8 cellular contexts compared by ENCODE assay signal in the genomic region with DNA sequence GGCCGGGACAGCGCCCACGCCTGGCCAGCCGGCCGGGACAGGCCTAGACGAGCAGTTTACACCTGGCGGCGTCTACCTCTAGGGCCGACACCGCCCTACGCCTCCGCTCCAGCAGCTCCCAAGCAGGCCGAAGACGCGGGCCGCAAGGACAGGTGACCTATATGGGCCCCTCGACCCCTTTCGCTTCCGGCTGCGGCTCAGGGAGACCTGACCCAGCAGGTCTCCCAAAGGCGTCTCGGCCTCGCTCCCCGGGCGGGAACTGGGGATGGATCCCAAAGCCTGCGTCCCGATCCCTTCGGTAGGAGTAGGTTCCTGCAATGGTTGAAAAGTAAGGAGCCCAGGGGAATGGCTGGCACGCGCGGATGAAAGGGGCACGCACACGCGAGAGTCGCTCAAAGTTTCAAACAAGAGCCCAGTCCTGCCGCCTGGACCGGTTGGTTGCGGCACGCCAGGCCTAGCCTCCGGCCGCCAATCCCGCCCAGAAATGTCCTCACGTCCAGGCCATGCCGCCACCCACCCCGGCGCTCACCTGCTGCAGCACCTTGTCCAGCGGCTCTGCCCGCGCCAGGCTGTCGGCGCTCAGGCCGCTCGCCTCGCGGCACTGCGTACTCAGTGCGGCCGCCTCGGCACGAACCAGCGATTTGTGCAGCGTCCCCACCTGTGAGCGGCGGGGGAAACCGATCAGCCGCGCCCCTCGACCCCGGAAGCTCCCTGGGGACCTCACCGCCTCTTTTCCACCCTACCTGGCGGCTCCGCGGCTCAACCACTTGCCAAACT.
A peak's percentile ranks its signal among the peaks of the same experiment; 100 is the strongest.
DNase-seq lines count a peak whose midpoint lies in the region; ATAC-seq lines count a peak whose summit lies in the region.
"Had no signal": no experiment of that assay in that cellular context is flagged by ENCODE, and none has a peak within 500 bp of the region (broad histone marks: within the 10 kb centered on the region; RNA-seq: fewer than 3 reads in every experiment).

No MANE protein-coding gene starts in this region.

- peak overlapping the region; percentile 82 for H3K4me3 ChIP-seq in HUES48 (ENCODE audit: low read depth, low read length)
- peak overlapping the region; percentile 91 for H3K4me3 ChIP-seq in iPS-15b (ENCODE audit: low read depth, low read length)
- peak overlapping the region; percentile 43 to 67 (median 50) for H3K4me3 ChIP-seq in skin epidermis

- H3K4me1 ChIP-seq in HUES48 (ENCODE audit: control insufficient read depth, insufficient read depth, low read length) (peaks cover 22% of the 10 kb centered on the region), iPS-15b (ENCODE audit: control insufficient read depth, insufficient read depth, low read length) (peaks cover 9% of the 10 kb centered on the region)

- H3K36me3 ChIP-seq in HUES48 (ENCODE audit: control insufficient read depth, insufficient read depth, low read length) (peaks cover 34% of the 10 kb centered on the region), iPS-15b (ENCODE audit: control insufficient read depth, insufficient read depth, low read length) (peaks cover 28% of the 10 kb centered on the region)

- H3K9ac ChIP-seq in HUES48 (ENCODE audit: low read depth, low read length): peak overlapping the region; percentile 83
- H3K9ac ChIP-seq in iPS-15b (ENCODE audit: low read depth, low read length): peak overlapping the region; percentile 81

- H3K27me3 ChIP-seq in HUES48 (ENCODE audit: control insufficient read depth, insufficient read depth, low read length): no peaks in the 10 kb centered on the region
- H3K27me3 ChIP-seq in iPS-15b (ENCODE audit: control insufficient read depth, insufficient read depth, low read length): peaks cover 3% of the 10 kb centered on the region

- DNase-seq in T-helper 9 cell: peak; percentile 12
- no peak for DNase-seq in T-helper 2 cell
- no peak for DNase-seq in ACHN
- DNase-seq: NCI-H1436 treated with DMSO at 0.1 percent for 48 hours had no signal

- in situ Hi-C loops in ACHN (cut with HindIII; ENCODE audit: low pct_ligation_motif_present, low pct_unique_long_range_greater_than_20kb, low sequenced_read_pairs): no loop called here

- H3K27ac ChIP-seq in HUES48 (ENCODE audit: low read depth, low read length) (peak overlapping the region; percentile 95), skin epidermis (peak overlapping the region; percentile 16 to 96 (median 85))

- H3K9me3 ChIP-seq in HUES48 (ENCODE audit: control insufficient read depth, insufficient read depth, low read length): no peaks in the 10 kb centered on the region
- no peaks in the 10 kb centered on the region for H3K9me3 ChIP-seq in iPS-15b (ENCODE audit: control insufficient read depth, insufficient read depth, low read length)

- no peak for ATAC-seq in HG03442 (IDR thresholded peaks at IDR 0.05; ENCODE audit: unreplicated experiment)
